ENCODE assay signal across 1 cellular context in genomic region chr15:58528197-58528870, GRCh38.
TF ChIP-seq lines count a peak whose summit lies in the region.

No MANE protein-coding gene starts in this region.

TF ChIP-seq in HepG2, 621 proteins besides CTCF, POLR2A, EP300 and RAD21 (continued from another document and continues in another):
- TF ChIP-seq ZUFSP (CRISPR knock-in tag; IDR thresholded peaks at IDR 0.05; ENCODE audit: borderline replicate concordance) = no peak
- peak; percentile 59; the same call in 1 of the 2 replicates for TF ChIP-seq ARID5B (CRISPR knock-in tag; IDR thresholded peaks at IDR 0.05)
- TF ChIP-seq HOXA5 (CRISPR knock-in tag; IDR thresholded peaks at IDR 0.05) = peak; percentile 75
- no peak for TF ChIP-seq THAP9 (CRISPR knock-in tag; IDR thresholded peaks at IDR 0.05; ENCODE audit: borderline replicate concordance)
- no peak for TF ChIP-seq ZNF446 (CRISPR knock-in tag; IDR thresholded peaks at IDR 0.05)
- TF ChIP-seq U2AF2 (IDR thresholded peaks at IDR 0.05; ENCODE audit: low read depth, low read length) = no peak
- TF ChIP-seq GTF3A (CRISPR knock-in tag; conservative IDR thresholded peaks at IDR 0.05) = no peak
- TF ChIP-seq NFATC3 (CRISPR knock-in tag; IDR thresholded peaks at IDR 0.05) = no peak
- TF ChIP-seq GATA4 (IDR thresholded peaks at IDR 0.05; ENCODE audit: borderline replicate concordance, low read depth) = no peak
- peak; percentile 11; the same call in 1 of the 2 replicates for TF ChIP-seq PATZ1 (CRISPR knock-in tag; IDR thresholded peaks at IDR 0.05)
- no peak for TF ChIP-seq ZNF678 (CRISPR knock-in tag; IDR thresholded peaks at IDR 0.05)
- TF ChIP-seq ZNF775 (CRISPR knock-in tag; IDR thresholded peaks at IDR 0.05; ENCODE audit: borderline replicate concordance) = no peak
- no peak for TF ChIP-seq ZNF530 (CRISPR knock-in tag; IDR thresholded peaks at IDR 0.05; ENCODE audit: low read depth)
- no peak for TF ChIP-seq ZNF451 (CRISPR knock-in tag; IDR thresholded peaks at IDR 0.05)
- TF ChIP-seq ZMYM3 (CRISPR knock-in tag; IDR thresholded peaks at IDR 0.05) = peak; percentile 94
- TF ChIP-seq CENPBD1 (CRISPR knock-in tag; IDR thresholded peaks at IDR 0.05; ENCODE audit: borderline replicate concordance, low read depth) = no peak
- TF ChIP-seq PAX8 (CRISPR knock-in tag; IDR thresholded peaks at IDR 0.05; ENCODE audit: borderline replicate concordance) = no peak
- no peak for TF ChIP-seq RXRB (CRISPR knock-in tag; IDR thresholded peaks at IDR 0.05; ENCODE audit: borderline replicate concordance)
- TF ChIP-seq SP140L (CRISPR knock-in tag; IDR thresholded peaks at IDR 0.05; ENCODE audit: borderline replicate concordance) = no peak
- TF ChIP-seq ZBTB2 (CRISPR knock-in tag; IDR thresholded peaks at IDR 0.05; ENCODE audit: low read depth) = no peak
- peak; percentile 31; the same call in 1 of the 2 replicates for TF ChIP-seq CBFB (CRISPR knock-in tag; IDR thresholded peaks at IDR 0.05)
- TF ChIP-seq RFX3 (CRISPR knock-in tag; IDR thresholded peaks at IDR 0.05) = no peak
- TF ChIP-seq HNRNPUL1 (IDR thresholded peaks at IDR 0.05; ENCODE audit: low read depth, low read length) = no peak
- no peak for TF ChIP-seq SIN3B (IDR thresholded peaks at IDR 0.05; ENCODE audit: low read length)
- TF ChIP-seq ZBTB40 (IDR thresholded peaks at IDR 0.05) = no peak
- no peak for TF ChIP-seq ZBTB40 (CRISPR knock-in tag; IDR thresholded peaks at IDR 0.05)
- peak; percentile 54; the same call in 1 of the 2 replicates for TF ChIP-seq CENPT (CRISPR knock-in tag; IDR thresholded peaks at IDR 0.05; ENCODE audit: low read depth)
- no peak; the same call in 1 of the 2 replicates for TF ChIP-seq TFAP4 (IDR thresholded peaks at IDR 0.05; ENCODE audit: borderline replicate concordance, low read depth)
- TF ChIP-seq ZSCAN20 (CRISPR knock-in tag; IDR thresholded peaks at IDR 0.05; ENCODE audit: borderline replicate concordance) = 0 out of 2 replicates have a peak, but pooled peaks have one; percentile 59
- no peak for TF ChIP-seq ZNF776 (CRISPR knock-in tag; IDR thresholded peaks at IDR 0.05)
- no peak for TF ChIP-seq ZNF205 (CRISPR knock-in tag; IDR thresholded peaks at IDR 0.05)
- no peak for TF ChIP-seq HMGXB4 (CRISPR knock-in tag; IDR thresholded peaks at IDR 0.05; ENCODE audit: borderline replicate concordance in 1 of 2, low read depth in 1 of 2)
